24 cellular contexts compared by ENCODE assay signal in the genomic region with DNA sequence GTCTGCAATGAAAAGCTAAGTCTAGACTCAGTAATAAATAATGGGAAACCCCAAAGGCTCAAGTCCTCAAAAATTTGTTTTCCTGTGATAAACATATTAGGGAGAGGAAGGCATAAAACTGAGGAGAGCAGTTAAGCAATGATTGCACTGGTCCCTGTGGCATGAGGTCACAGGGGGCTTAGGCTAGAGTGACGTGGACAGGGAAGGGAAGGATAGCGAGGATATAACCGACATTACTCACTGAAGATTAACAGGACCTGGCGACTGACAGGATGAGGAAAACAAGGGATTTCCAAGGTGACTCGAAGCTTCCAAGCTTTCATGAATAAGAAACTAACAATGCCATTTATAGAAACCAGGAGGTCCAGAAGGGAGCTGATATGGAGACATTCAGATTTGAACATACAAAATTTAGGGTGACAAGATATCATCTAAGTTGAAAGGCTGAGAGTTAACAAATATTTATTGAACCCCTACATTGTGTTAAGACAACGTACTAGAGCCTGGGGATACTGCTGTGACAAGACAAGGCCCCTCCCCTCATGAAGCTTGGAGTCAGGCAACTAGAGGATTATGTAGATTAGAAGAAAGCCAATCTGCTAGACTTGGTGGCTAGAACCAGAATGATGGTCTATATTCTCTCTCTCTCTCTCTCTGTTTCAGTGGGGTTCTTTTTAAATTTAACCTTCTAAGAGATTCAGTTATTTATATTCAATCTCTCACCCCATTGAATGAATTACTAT. TPM values are rescaled to one million over a fixed set of nuclear protein-coding genes. Genes with fewer than 3 reads are reported as not detected.
DNase-seq lines count a peak whose midpoint lies in the region; ATAC-seq, FAIRE-seq and TF ChIP-seq lines count a peak whose summit lies in the region.
"Had no signal": no experiment of that assay in that cellular context is flagged by ENCODE, and none has a peak within 500 bp of the region (broad histone marks: within the 10 kb centered on the region; RNA-seq: fewer than 3 reads in every experiment).

No MANE protein-coding gene starts in this region.

- H3K4me3 ChIP-seq in cardiac fibroblast (replicated peaks in 1 of 2; ENCODE audit: low read depth in 2 of 2, low read length in 2 of 2) (no peak overlapping the region), kidney epithelial cell (ENCODE audit: low read depth, low read length) (no peak overlapping the region)
- H3K4me3 ChIP-seq: heart left ventricle, left ventricle myocardium inferior, MG63, mucosa of descending colon, prostate gland, thoracic aorta had no signal

- no peak for FAIRE-seq in GM12891 (lab: Jason Lieb, UNC)
- FAIRE-seq: H1, small intestine had no signal

- DNase-seq in LHCN-M2 (ENCODE audit: low read depth) (peak; percentile 39), cardiac fibroblast (ENCODE audit: low read depth in 2 of 2) (peak; percentile 1 to 42), kidney epithelial cell (ENCODE audit: low read depth) (peak; percentile 10), SHP77 (lab: John Stamatoyannopoulos, UW) (no peak), GM20000 (ENCODE audit: low spot score) (no peak), GM12891 (ENCODE audit: insufficient read length, low spot score) (no peak)
- DNase-seq: activated B cell treated with CpG ODN at 0.5 μM for 24 hours; activated CD4-positive, alpha-beta T cell treated with anti-CD3 and anti-CD28 coated beads, Interleukin-2, amount 50 U/mL, for 48 hours; activated CD8-positive, alpha-beta memory T cell treated with anti-CD3 and anti-CD28 coated beads, Interleukin-2, amount 50 U/mL, for 48 hours; DMS79 treated with DMSO at 0.1 percent for 48 hours; effector memory CD8-positive, alpha-beta T cell; heart left ventricle; left ventricle myocardium inferior; MG63; mucosa of descending colon; NCI-H1417 treated with DMSO at 0.1 percent for 48 hours; NCI-H524; SK-N-SH; small intestine had no signal

- TF ChIP-seq POLR2A in GM12891 (IDR thresholded peaks at IDR 0.05; ENCODE audit: low read depth, low read length) = no peak

- no peaks in the 10 kb centered on the region for H3K27me3 ChIP-seq in kidney epithelial cell (ENCODE audit: control insufficient read depth, insufficient read depth, low read length)
- H3K27me3 ChIP-seq: heart left ventricle, MG63 had no signal

- TF ChIP-seq CTCF in cardiac fibroblast (IDR thresholded peaks at IDR 0.05; ENCODE audit: low read depth, low read length) (no peak), kidney epithelial cell (IDR thresholded peaks at IDR 0.05; ENCODE audit: insufficient read depth, low read length, poor library complexity, severe bottlenecking) (no peak), GM20000 (IDR thresholded peaks at IDR 0.05; ENCODE audit: extremely low read depth, missing control alignments) (no peak)

- H3K36me3 ChIP-seq in kidney epithelial cell (ENCODE audit: control insufficient read depth, insufficient read depth, low read length) = no peaks in the 10 kb centered on the region
- H3K36me3 ChIP-seq: heart left ventricle, left ventricle myocardium inferior, MG63, prostate gland, thoracic aorta had no signal

- ATAC-seq in HG03469 (IDR thresholded peaks at IDR 0.05; ENCODE audit: unreplicated experiment) = no peak
- ATAC-seq: effector memory CD8-positive, alpha-beta T cell; heart left ventricle; mucosa of descending colon; stimulated activated memory B cell treated with anti-CD40 and anti-IgM and Interleukin-4, amounts not matched to agents 10 μg/mL and 1 μg/mL and 100 μg/mL, for 72 hours had no signal

TF ChIP-seq in GM12891, 5 proteins besides CTCF, POLR2A, EP300 and RAD21:
- TF ChIP-seq SPI1 (IDR thresholded peaks at IDR 0.05; ENCODE audit: low read depth, low read length) = no peak
- TF ChIP-seq POLR2AphosphoS5 (IDR thresholded peaks at IDR 0.05; ENCODE audit: low read depth, low read length) = no peak
- no peak for TF ChIP-seq TAF1 (IDR thresholded peaks at IDR 0.05; ENCODE audit: low read depth, low read length)
- TF ChIP-seq POU2F2 (IDR thresholded peaks at IDR 0.05; ENCODE audit: low read depth, low read length) = no peak
- no peak for TF ChIP-seq PAX5 (IDR thresholded peaks at IDR 0.05; ENCODE audit: insufficient read depth, low read length, severe bottlenecking)

RNA-seq across cellular contexts. Expression of gene PKN2, which starts 33.2 kb away (rescaled TPM):
- total RNA-seq in LHCN-M2 (2014; rRNA removed) (28.8 and 32.5 TPM in 2 replicates), kidney epithelial cell (30.7 and 32.9 TPM in 2 replicates)
- polyA plus RNA-seq in LHCN-M2 (2012) = 7.6 TPM
- polyA plus RNA-seq in GM12891 (2012; ENCODE audit: low read depth, missing spikeins) = 7.4 TPM

Comparison
In these comparisons a context has a peak if more than half of its experiments do, and no peak if none do; other contexts are left out.
1. DNase-seq: peak in LHCN-M2 (single experiment), cardiac fibroblast (2 of 2) and kidney epithelial cell (single experiment); none in SHP77 (0 of 2), GM20000 (single experiment) and GM12891 (single experiment).